22 cellular contexts compared by ENCODE assay signal in the genomic region with DNA sequence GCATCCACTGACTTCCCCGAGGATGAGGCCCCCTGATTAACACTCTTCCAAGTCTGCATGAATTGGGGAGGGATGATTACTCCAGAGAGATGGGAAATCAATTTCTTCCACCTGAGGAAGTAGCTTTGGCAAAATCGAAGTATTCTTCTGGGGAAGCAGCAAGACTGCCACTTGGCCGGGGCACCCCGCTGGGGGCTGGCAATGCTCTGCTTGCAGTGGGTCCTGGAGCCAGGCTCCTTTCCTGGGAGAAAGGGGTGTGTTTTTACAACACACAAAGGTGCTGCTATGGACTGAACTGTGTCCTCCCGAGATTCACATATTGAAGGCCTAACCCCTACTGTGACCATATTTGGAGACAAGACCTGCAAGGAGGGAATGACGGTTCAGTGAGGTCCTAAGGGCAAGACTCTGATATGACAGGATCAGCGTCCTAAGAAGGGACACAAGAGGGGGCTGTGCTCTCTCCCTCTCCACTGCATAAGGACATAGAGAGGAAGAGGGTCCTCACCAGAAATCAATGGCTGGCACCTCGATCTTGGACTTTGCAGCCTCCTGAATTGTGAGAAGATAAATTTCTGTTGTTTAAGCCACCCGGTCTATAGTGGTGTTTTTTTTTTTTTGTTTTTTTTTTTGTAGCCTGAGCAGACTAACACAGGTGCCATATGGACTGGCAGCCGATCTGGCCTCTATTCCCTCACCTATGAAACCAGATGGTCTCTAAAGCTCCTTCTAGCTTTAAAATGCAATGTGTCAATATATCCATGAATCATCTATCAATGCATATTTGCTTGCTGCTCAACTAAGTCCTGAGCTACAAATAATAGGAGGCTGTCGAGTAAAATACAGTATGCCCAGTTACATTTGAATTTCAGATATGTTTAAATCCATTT. TPM values are rescaled to one million over a fixed set of nuclear protein-coding genes. Genes with fewer than 3 reads are reported as not detected.
A peak's percentile ranks its signal among the peaks of the same experiment; 100 is the strongest.
DNase-seq lines count a peak whose midpoint lies in the region; ATAC-seq, FAIRE-seq and TF ChIP-seq lines count a peak whose summit lies in the region.
"Had no signal": no experiment of that assay in that cellular context is flagged by ENCODE, and none has a peak within 500 bp of the region (broad histone marks: within the 10 kb centered on the region; RNA-seq: fewer than 3 reads in every experiment).

No MANE protein-coding gene starts in this region.

- no peak for TF ChIP-seq EP300 in H1 (IDR thresholded peaks at IDR 0.05; ENCODE audit: borderline replicate concordance in 1 of 2, low read depth in 2 of 2, low read length in 2 of 2)

- no peak overlapping the region for H4K8ac ChIP-seq in H1 (ENCODE audit: extremely low read depth, insufficient read depth, low read length)

- H3K79me1 ChIP-seq in H1 (ENCODE audit: low read depth, low read length), result no peaks in the 10 kb centered on the region

- H4K5ac ChIP-seq in H1 (ENCODE audit: insufficient read length, low read depth, low read length), result no peak overlapping the region

- no peak overlapping the region for H2BK15ac ChIP-seq in H1 (ENCODE audit: low read length)

- H2BK12ac ChIP-seq in H1 (ENCODE audit: low read depth, low read length), result no peak overlapping the region

- H2BK120ac ChIP-seq in H1 (replicated peaks; ENCODE audit: low read depth, low read length), result no peak overlapping the region

- peak overlapping the region; percentile 30 for H3K9ac ChIP-seq in HUES6 (ENCODE audit: low read length)
- no peak overlapping the region for H3K9ac ChIP-seq in H1 (replicated peaks in 1 of 4; ENCODE audit: extremely low read depth in 1 of 4, low read depth in 3 of 4, low read length in 3 of 4)

- peaks cover 2% of the 10 kb centered on the region; the same call in 1 of the 2 replicates for H3K23me2 ChIP-seq in H1 (ENCODE audit: low read depth, low read length)

- no peak overlapping the region for H2BK5ac ChIP-seq in H1 (ENCODE audit: low read depth, low read length)

- no peaks in the 10 kb centered on the region for H4K20me1 ChIP-seq in H1 (replicated peaks in 1 of 2; ENCODE audit: control insufficient read depth in 1 of 2, insufficient read depth in 2 of 2, low read length in 2 of 2)

- H3K36me3 ChIP-seq in HUES6 (ENCODE audit: control insufficient read depth, insufficient read depth, low read length), result no peaks in the 10 kb centered on the region
- H3K36me3 ChIP-seq in H1 (ENCODE audit: control insufficient read depth in 2 of 4, insufficient read depth in 4 of 4, low read length in 3 of 4), result no peaks in the 10 kb centered on the region
- H3K36me3 ChIP-seq: heart right ventricle, pancreas, sigmoid colon had no signal

- peak; percentile 4 for TF ChIP-seq CTCF in D721Med (IDR thresholded peaks at IDR 0.05; ENCODE audit: insufficient read depth, missing control alignments)
- peak in 2 of 3 experiments; percentile 11 to 51; a peak in 2 of 4 replicates for TF ChIP-seq CTCF in H1 (IDR thresholded peaks at IDR 0.05; ENCODE audit: control extremely low read depth in 1 of 3, insufficient read depth in 1 of 3, low read depth in 1 of 3, low read length in 3 of 3)

- no peak overlapping the region for H3K18ac ChIP-seq in H1 (ENCODE audit: extremely low read depth, low read length)

- no peak overlapping the region for H2AK5ac ChIP-seq in H1 (ENCODE audit: low read depth, low read length)

- 69% methylated on average over 11 of the region's 11 CpGs; no CpG with 5 or more reads in 1 of the 2 experiments for WGBS in H1 (ENCODE audit: extremely low coverage in 1 of 2, insufficient coverage in 1 of 2, insufficient read length in 1 of 2, insufficient replicate concordance in 2 of 2, low coverage in 1 of 2, low lambda C conversion rate in 2 of 2, missing lambda C conversion rate in 1 of 2), 2 experiments

- TF ChIP-seq POLR2A in H1 (IDR thresholded peaks at IDR 0.05; ENCODE audit: control extremely low read depth in 1 of 2, low read depth in 2 of 2, low read length in 2 of 2), result no peak

- no peak overlapping the region for H3K4ac ChIP-seq in H1 (replicated peaks; ENCODE audit: insufficient read length, low read depth, low read length)

- peak; percentile 58 for FAIRE-seq in D721Med (lab: Jason Lieb, UNC)
- no peak for FAIRE-seq in H1 (lab: Jason Lieb, UNC)
- FAIRE-seq: keratinocyte, pancreas had no signal

- H3K27me3 ChIP-seq in HUES6 (ENCODE audit: control insufficient read depth, insufficient read depth, low read length), result no peaks in the 10 kb centered on the region
- no peaks in the 10 kb centered on the region for H3K27me3 ChIP-seq in H1 (replicated peaks in 1 of 4; ENCODE audit: control insufficient read depth in 3 of 4, extremely low read depth in 1 of 4, insufficient read depth in 3 of 4, low read length in 3 of 4)
- H3K27me3 ChIP-seq: sigmoid colon had no signal

- no peak overlapping the region for H3K4me3 ChIP-seq in HUES6 (ENCODE audit: low read depth, low read length)
- H3K4me3 ChIP-seq in H1 (ENCODE audit: extremely low read depth in 1 of 4, insufficient read depth in 2 of 4, low read depth in 3 of 4, low read length in 4 of 4), result no peak overlapping the region
- H3K4me3 ChIP-seq: heart right ventricle, pancreas, PC-9, sigmoid colon had no signal

- H3K27ac ChIP-seq in HUES6 (ENCODE audit: low read depth, low read length) (no peak overlapping the region), H1 (ENCODE audit: low read depth, low read length) (no peak overlapping the region)
- H3K27ac ChIP-seq: heart right ventricle, pancreas, PC-9, sigmoid colon, VCaP had no signal

- H3K4me2 ChIP-seq in H1 (ENCODE audit: insufficient read depth in 1 of 2, low read depth in 2 of 2, low read length in 2 of 2), result no peak overlapping the region
- H3K4me2 ChIP-seq: PC-9 had no signal

- POLR2A ChIA-PET in H1 (lab: Charles Lee; ENCODE audit: partially characterized antibody), result interaction anchor here (0.8 to 1.3 kb wide), 2 partner anchors 291 to 294 kb away, joined by 3 read pairs; no protein-coding TSS in a partner anchor

- H2BK20ac ChIP-seq in H1 (ENCODE audit: low read length), result no peak overlapping the region

- CTCF ChIA-PET in H1 (lab: Charles Lee; ENCODE audit: partially characterized antibody), result interaction anchor here (1.1 to 9.4 kb wide), 7 partner anchors 6 to 187 kb away, joined by 3 to 105 read pairs (median 4); partner anchors contain the start of gene SMARCAL1

- no peak overlapping the region for H4K91ac ChIP-seq in H1 (replicated peaks; ENCODE audit: insufficient read length, low read length)

- peaks cover 14% of the 10 kb centered on the region for H3K4me1 ChIP-seq in HUES6 (ENCODE audit: control insufficient read depth, insufficient read depth, low read length)
- peaks cover 2 to 6% (median 4%) of the 10 kb centered on the region in 4 experiments for H3K4me1 ChIP-seq in H1 (replicated peaks in 1 of 4; ENCODE audit: control insufficient read depth in 3 of 4, insufficient read depth in 4 of 4, low read length in 3 of 4)

- H3K9me3 ChIP-seq in HUES6 (ENCODE audit: control insufficient read depth, insufficient read depth, low read depth, low read length), result no peaks in the 10 kb centered on the region
- H3K9me3 ChIP-seq in H1 (ENCODE audit: insufficient read depth in 2 of 2, low read depth in 1 of 2, low read length in 1 of 2), result no peaks in the 10 kb centered on the region
- H3K9me3 ChIP-seq: heart right ventricle, pancreas, sigmoid colon had no signal

- no peak overlapping the region for H3K23ac ChIP-seq in H1 (ENCODE audit: insufficient read length)

- peak; percentile 35 to 41; a peak in 3 of 4 replicates for TF ChIP-seq RAD21 in H1 (IDR thresholded peaks at IDR 0.05 in 1 of 2, conservative IDR thresholded peaks at IDR 0.05 in 1 of 2; ENCODE audit: low read depth in 2 of 2, low read length in 2 of 2)

- ATAC-seq in GM18861 (IDR thresholded peaks at IDR 0.05; ENCODE audit: unreplicated experiment) (no peak), GM19452 (IDR thresholded peaks at IDR 0.05; ENCODE audit: unreplicated experiment) (no peak)
- ATAC-seq: heart right ventricle; pancreas; stimulated activated naive B cell treated with anti-CD40 and anti-IgM and Interleukin-4, amounts not matched to agents 10 μg/mL and 1 μg/mL and 100 μg/mL, for 72 hours had no signal

- no peak overlapping the region for H3K56ac ChIP-seq in H1 (replicated peaks; ENCODE audit: insufficient read length, low read depth, low read length)

- H2AFZ ChIP-seq in H1 (ENCODE audit: low read length), result no peak overlapping the region
- H2AFZ ChIP-seq: PC-9 had no signal

- H3K14ac ChIP-seq in H1 (ENCODE audit: insufficient read length), result no peak overlapping the region

- no peak for DNase-seq in D721Med (ENCODE audit: insufficient read length, low spot score)
- DNase-seq in NCI-H524 treated with DMSO at 0.1 percent for 48 hours (lab: John Stamatoyannopoulos, UW), result peak; percentile 24
- DNase-seq in H1 (ENCODE audit: low read depth in 1 of 2, low spot score in 2 of 2), result peak in 1 of 2 experiments; percentile 57
- no peak for DNase-seq in activated CD4-positive, alpha-beta T cell treated with anti-CD3 and anti-CD28 coated beads for 1 hour
- no peak for DNase-seq in NCI-H1048 (lab: John Stamatoyannopoulos, UW)
- DNase-seq: activated CD4-positive, alpha-beta memory T cell treated with anti-CD3 and anti-CD28 coated beads, Interleukin-2, amount 10 ng/mL, durations not matched to agents 7 days and 5 days; activated naive CD4-positive, alpha-beta T cell treated with anti-CD3 and anti-CD28 coated beads, Interleukin-2, amount 10 ng/mL, durations not matched to agents 7 days and 5 days; aorta; DMS79 treated with DMSO at 0.1 percent for 48 hours; heart right ventricle; mammary epithelial cell; NCI-H1436 treated with DMSO at 0.1 percent for 48 hours; pancreas; PC-9; SIG-M5; sigmoid colon; stimulated activated naive B cell treated with anti-CD40 and anti-IgM and Interleukin-4, amounts not matched to agents 10 μg/mL and 1 μg/mL and 100 μg/mL, for 72 hours had no signal

- H3K79me2 ChIP-seq in H1 (ENCODE audit: control insufficient read depth in 1 of 2, insufficient read depth in 2 of 2, low read length in 2 of 2), result no peaks in the 10 kb centered on the region

RNA-seq across cellular contexts. Expression of gene SMARCAL1, which starts 3.6 kb away (rescaled TPM):
- total RNA-seq in H1 (2021; fragmentation: NEBNext Ultra II Directional; extraction: Animal tissue kit (Norgen Biotek cat#: 25700)), result 17.6 and 21.5 TPM in 2 replicates
- polyA plus RNA-seq in H1 (2011; rRNA removed), result 17.9 TPM in 2 replicates
- polyA plus RNA-seq in H1 (2011; cell fraction: cytosol; rRNA removed), result 20.8 TPM
- polyA plus RNA-seq in H1 (2011; cell fraction: nucleus; rRNA removed), result 27.5 TPM
- 16.3 to 18.4 TPM (median 18.1 TPM) in 4 replicates for polyA plus RNA-seq in H1 (2012, experiment 1 of 2)
- polyA plus RNA-seq in H1 (2012, experiment 2 of 2), result 8.8 TPM
- polyA plus RNA-seq in H1 (2013, experiment 1 of 2), result 10.0 TPM
- 9.5 TPM for polyA plus RNA-seq in H1 (2013, experiment 2 of 2)
- 34.8 and 36.9 TPM in 2 replicates for polyA minus RNA-seq in H1 (2011; rRNA and poly(A)+ RNA removed)
- 16.1 TPM for polyA minus RNA-seq in H1 (2011; cell fraction: cytosol; rRNA and poly(A)+ RNA removed)
- polyA minus RNA-seq in H1 (2011; cell fraction: nucleus; rRNA and poly(A)+ RNA removed), result 67.1 TPM

RNA-seq across cellular contexts. Expression of gene MARCHF4, which starts 36.4 kb away (rescaled TPM):
- 2.9 TPM in 2 replicates for total RNA-seq in H1 (2021; fragmentation: NEBNext Ultra II Directional; extraction: Animal tissue kit (Norgen Biotek cat#: 25700))
- polyA plus RNA-seq in H1 (2011; rRNA removed), result 1.8 and 1.9 TPM in 2 replicates
- 1.4 TPM for polyA plus RNA-seq in H1 (2011; cell fraction: cytosol; rRNA removed)
- polyA plus RNA-seq in H1 (2011; cell fraction: nucleus; rRNA removed), result 1.1 TPM
- polyA plus RNA-seq in H1 (2012, experiment 1 of 2), result 2.7 to 3.5 TPM (median 3.1 TPM) in 4 replicates
- polyA plus RNA-seq in H1 (2012, experiment 2 of 2), result 3.1 TPM
- 1.7 TPM for polyA plus RNA-seq in H1 (2013, experiment 1 of 2)
- 1.7 TPM for polyA plus RNA-seq in H1 (2013, experiment 2 of 2)
- polyA minus RNA-seq in H1 (2011; rRNA and poly(A)+ RNA removed), result 1.3 TPM in 2 replicates
- polyA minus RNA-seq in H1 (2011; cell fraction: cytosol; rRNA and poly(A)+ RNA removed), result 0.73 TPM
- 1.6 TPM for polyA minus RNA-seq in H1 (2011; cell fraction: nucleus; rRNA and poly(A)+ RNA removed)
- total RNA-seq: activated CD4-positive, alpha-beta memory T cell treated with anti-CD3 and anti-CD28 coated beads, Interleukin-2, amount 10 ng/mL, durations not matched to agents 7 days and 5 days had no signal
- polyA plus RNA-seq: aorta had no signal
